Comparison of ENCODE assay signal across 14 cellular contexts in the genomic region with DNA sequence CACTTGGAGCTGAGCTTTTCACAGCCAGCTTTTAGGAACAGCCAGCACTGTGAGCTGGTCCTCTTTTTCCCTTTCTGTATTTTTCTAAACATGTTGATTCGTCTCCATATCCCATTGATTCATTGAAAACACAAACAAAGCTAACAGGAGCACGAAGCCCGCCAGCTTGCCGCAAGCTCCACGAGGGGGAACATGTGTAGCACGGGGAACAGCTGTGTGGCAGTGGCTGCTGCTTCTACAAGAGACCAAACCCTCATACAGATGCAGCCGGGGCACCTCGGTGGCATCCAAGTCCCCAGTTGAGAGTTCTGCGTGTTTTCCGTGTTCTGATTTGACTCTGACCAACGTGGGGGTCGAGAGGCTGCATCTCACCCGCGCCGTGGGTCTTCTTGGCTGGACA.
DNase-seq lines count a peak whose midpoint lies in the region; ATAC-seq, FAIRE-seq and TF ChIP-seq lines count a peak whose summit lies in the region.
"Had no signal": no experiment of that assay in that cellular context is flagged by ENCODE, and none has a peak within 500 bp of the region (broad histone marks: within the 10 kb centered on the region; RNA-seq: fewer than 3 reads in every experiment).

No MANE protein-coding gene starts in this region.

- TF ChIP-seq CTCF in WTC11 (IDR thresholded peaks at IDR 0.05) (no peak), endothelial cell (IDR thresholded peaks at IDR 0.05; ENCODE audit: unreplicated experiment) (no peak)

- H3K4me1 ChIP-seq in naive thymus-derived CD4-positive, alpha-beta T cell (ENCODE audit: control insufficient read depth in 2 of 2, insufficient read depth in 2 of 2, low read length in 2 of 2) = no peaks in the 10 kb centered on the region
- H3K4me1 ChIP-seq: A549, Caco-2 had no signal

- DNase-seq in WTC11 (ENCODE audit: low spot score) (no peak), midbrain (lab: John Stamatoyannopoulos, UW) (peak; percentile 43), pons (ENCODE audit: low spot score) (peak; percentile 1), endothelial cell (ENCODE audit: low spot score) (no peak), HTR-8/SVneo (ENCODE audit: insufficient read length, low spot score) (no peak), UCSD-AML1 (lab: John Stamatoyannopoulos, UW; ENCODE audit: unreplicated experiment) (no peak)
- DNase-seq in naive thymus-derived CD4-positive, alpha-beta T cell = no peak
- DNase-seq: Caco-2; CD8-positive, alpha-beta memory T cell; DND-41; GF-D8; IMR-90 had no signal

- H3K27me3 ChIP-seq in naive thymus-derived CD4-positive, alpha-beta T cell (ENCODE audit: control insufficient read depth in 2 of 2, insufficient read depth in 2 of 2, low read length in 2 of 2) = no peaks in the 10 kb centered on the region

- no peak for ATAC-seq in WTC11
- no peak for ATAC-seq in naive thymus-derived CD4-positive, alpha-beta T cell
- ATAC-seq: A549 had no signal

- H3K4me3 ChIP-seq in naive thymus-derived CD4-positive, alpha-beta T cell (ENCODE audit: low read length) = no peak overlapping the region
- H3K4me3 ChIP-seq: A549 had no signal

- no peaks in the 10 kb centered on the region for H3K9me3 Mint-ChIP-seq in WTC11
- H3K9me3 Mint-ChIP-seq in naive thymus-derived CD4-positive, alpha-beta T cell = no peaks in the 10 kb centered on the region
- no peaks in the 10 kb centered on the region for H3K9me3 Mint-ChIP-seq in endothelial cell (ENCODE audit: unreplicated experiment)
- H3K9me3 Mint-ChIP-seq: CD8-positive, alpha-beta memory T cell had no signal

- no peak overlapping the region for H3K4me3 Mint-ChIP-seq in WTC11
- no peak overlapping the region for H3K4me3 Mint-ChIP-seq in naive thymus-derived CD4-positive, alpha-beta T cell
- H3K4me3 Mint-ChIP-seq in endothelial cell (ENCODE audit: unreplicated experiment) = no peak overlapping the region
- H3K4me3 Mint-ChIP-seq: CD8-positive, alpha-beta memory T cell had no signal

- POLR2A ChIA-PET in WTC11 (lab: Charles Lee) = no interaction called here
- POLR2A ChIA-PET in naive thymus-derived CD4-positive, alpha-beta T cell (lab: Charles Lee) = no interaction called here

- no peaks in the 10 kb centered on the region for H3K27me3 Mint-ChIP-seq in WTC11 (ENCODE audit: low read depth)
- H3K27me3 Mint-ChIP-seq in naive thymus-derived CD4-positive, alpha-beta T cell = no peaks in the 10 kb centered on the region
- no peaks in the 10 kb centered on the region for H3K27me3 Mint-ChIP-seq in endothelial cell (ENCODE audit: unreplicated experiment)
- H3K27me3 Mint-ChIP-seq: CD8-positive, alpha-beta memory T cell had no signal

- peaks cover 47% of the 10 kb centered on the region for H3K36me3 Mint-ChIP-seq in WTC11
- H3K36me3 Mint-ChIP-seq in naive thymus-derived CD4-positive, alpha-beta T cell = peaks cover 0 to 55% (median 15%) of the 10 kb centered on the region in 5 donors
- peaks cover 22% of the 10 kb centered on the region for H3K36me3 Mint-ChIP-seq in endothelial cell (ENCODE audit: low read depth, unreplicated experiment)

- H3K27ac Mint-ChIP-seq in WTC11 (peak overlapping the region; percentile 46; the same call in 1 of the 2 replicates), endothelial cell (ENCODE audit: unreplicated experiment) (no peak overlapping the region)
- H3K27ac Mint-ChIP-seq in naive thymus-derived CD4-positive, alpha-beta T cell = peak overlapping the region in 1 of 9 donors; percentile 63

- intact Hi-C loops in naive thymus-derived CD4-positive, alpha-beta T cell (cut with micrococcal nuclease) = no loop called here

- no peak for FAIRE-seq in HTR-8/SVneo (lab: Jason Lieb, UNC)
- FAIRE-seq: A549, H54 had no signal

- no peak overlapping the region for H3K27ac ChIP-seq in naive thymus-derived CD4-positive, alpha-beta T cell (ENCODE audit: low read depth, low read length)
- H3K27ac ChIP-seq: A549 had no signal

- H3K4me1 Mint-ChIP-seq in WTC11 (no peaks in the 10 kb centered on the region), endothelial cell (ENCODE audit: unreplicated experiment) (no peaks in the 10 kb centered on the region)
- H3K4me1 Mint-ChIP-seq in naive thymus-derived CD4-positive, alpha-beta T cell = no peaks in the 10 kb centered on the region
- H3K4me1 Mint-ChIP-seq: CD8-positive, alpha-beta memory T cell had no signal

- CTCF ChIA-PET in WTC11 (lab: Charles Lee) = interaction anchor here (1.4 kb wide), 1 partner anchor 95 kb away, joined by 3 read pairs; no protein-coding TSS in a partner anchor
- CTCF ChIA-PET in naive thymus-derived CD4-positive, alpha-beta T cell (lab: Charles Lee) = no interaction called here

- H3K36me3 ChIP-seq in naive thymus-derived CD4-positive, alpha-beta T cell (ENCODE audit: control insufficient read depth in 2 of 3, insufficient read depth in 3 of 3, low read length in 3 of 3) = peaks cover 0 to 78% (median 0%) of the 10 kb centered on the region in 3 experiments

- H3K9me3 ChIP-seq in naive thymus-derived CD4-positive, alpha-beta T cell (ENCODE audit: control insufficient read depth in 2 of 3, low read length in 3 of 3) = no peaks in the 10 kb centered on the region
- H3K9me3 ChIP-seq: A549, Caco-2 had no signal

TF ChIP-seq in WTC11, 78 proteins besides CTCF, POLR2A, EP300 and RAD21 (continues in another document):
- TF ChIP-seq, protein P1, sequence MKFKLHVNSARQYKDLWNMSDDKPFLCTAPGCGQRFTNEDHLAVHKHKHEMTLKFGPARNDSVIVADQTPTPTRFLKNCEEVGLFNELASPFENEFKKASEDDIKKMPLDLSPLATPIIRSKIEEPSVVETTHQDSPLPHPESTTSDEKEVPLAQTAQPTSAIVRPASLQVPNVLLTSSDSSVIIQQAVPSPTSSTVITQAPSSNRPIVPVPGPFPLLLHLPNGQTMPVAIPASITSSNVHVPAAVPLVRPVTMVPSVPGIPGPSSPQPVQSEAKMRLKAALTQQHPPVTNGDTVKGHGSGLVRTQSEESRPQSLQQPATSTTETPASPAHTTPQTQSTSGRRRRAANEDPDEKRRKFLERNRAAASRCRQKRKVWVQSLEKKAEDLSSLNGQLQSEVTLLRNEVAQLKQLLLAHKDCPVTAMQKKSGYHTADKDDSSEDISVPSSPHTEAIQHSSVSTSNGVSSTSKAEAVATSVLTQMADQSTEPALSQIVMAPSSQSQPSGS (CRISPR knock-in tag; IDR thresholded peaks at IDR 0.05; ENCODE audit: borderline replicate concordance, low read depth) = no peak
- TF ChIP-seq, protein P2, sequence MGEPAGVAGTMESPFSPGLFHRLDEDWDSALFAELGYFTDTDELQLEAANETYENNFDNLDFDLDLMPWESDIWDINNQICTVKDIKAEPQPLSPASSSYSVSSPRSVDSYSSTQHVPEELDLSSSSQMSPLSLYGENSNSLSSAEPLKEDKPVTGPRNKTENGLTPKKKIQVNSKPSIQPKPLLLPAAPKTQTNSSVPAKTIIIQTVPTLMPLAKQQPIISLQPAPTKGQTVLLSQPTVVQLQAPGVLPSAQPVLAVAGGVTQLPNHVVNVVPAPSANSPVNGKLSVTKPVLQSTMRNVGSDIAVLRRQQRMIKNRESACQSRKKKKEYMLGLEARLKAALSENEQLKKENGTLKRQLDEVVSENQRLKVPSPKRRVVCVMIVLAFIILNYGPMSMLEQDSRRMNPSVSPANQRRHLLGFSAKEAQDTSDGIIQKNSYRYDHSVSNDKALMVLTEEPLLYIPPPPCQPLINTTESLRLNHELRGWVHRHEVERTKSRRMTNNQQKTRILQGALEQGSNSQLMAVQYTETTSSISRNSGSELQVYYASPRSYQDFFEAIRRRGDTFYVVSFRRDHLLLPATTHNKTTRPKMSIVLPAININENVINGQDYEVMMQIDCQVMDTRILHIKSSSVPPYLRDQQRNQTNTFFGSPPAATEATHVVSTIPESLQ (CRISPR knock-in tag; IDR thresholded peaks at IDR 0.05) = no peak
- TF ChIP-seq ZNF425 (CRISPR knock-in tag; conservative IDR thresholded peaks at IDR 0.05) = no peak
- no peak for TF ChIP-seq ZNF263 (CRISPR knock-in tag; IDR thresholded peaks at IDR 0.05; ENCODE audit: low read depth)
- no peak for TF ChIP-seq E2F4 (CRISPR knock-in tag; IDR thresholded peaks at IDR 0.05; ENCODE audit: borderline replicate concordance, low read depth)
- no peak for TF ChIP-seq ZNF232 (CRISPR knock-in tag; IDR thresholded peaks at IDR 0.05)
- no peak for TF ChIP-seq ZNF416 (CRISPR knock-in tag; IDR thresholded peaks at IDR 0.05)
- no peak for TF ChIP-seq TCF7 (CRISPR knock-in tag; IDR thresholded peaks at IDR 0.05; ENCODE audit: low read depth)
- no peak for TF ChIP-seq IRF2 (CRISPR knock-in tag; IDR thresholded peaks at IDR 0.05; ENCODE audit: borderline replicate concordance, low read depth)

Comparison
In these comparisons a context has a peak if more than half of its experiments do, and no peak if none do; other contexts are left out.
1. DNase-seq: peak in midbrain (single experiment) and pons (single experiment); none in WTC11 (single experiment), naive thymus-derived CD4-positive, alpha-beta T cell (0 of 9), endothelial cell (single experiment), HTR-8/SVneo (single experiment) and UCSD-AML1 (single experiment).